Comparison of ENCODE assay signal across 19 cellular contexts in genomic region chr11:94674005-94674491, GRCh38.
DNase-seq lines count a peak whose midpoint lies in the region; ATAC-seq and TF ChIP-seq lines count a peak whose summit lies in the region.
"Had no signal": no experiment of that assay in that cellular context is flagged by ENCODE, and none has a peak within 500 bp of the region (broad histone marks: within the 10 kb centered on the region; RNA-seq: fewer than 3 reads in every experiment).

No MANE protein-coding gene starts in this region.

- ATAC-seq in foreskin keratinocyte (peak; percentile 39), GM21381 (IDR thresholded peaks at IDR 0.05; ENCODE audit: unreplicated experiment) (no peak)
- ATAC-seq: activated CD8-positive, alpha-beta T cell treated with anti-CD3 and anti-CD28 coated beads, Interleukin-2, amount 10 ng/mL, durations not matched to agents 7 days and 5 days; activated T-cell treated with anti-CD3 and anti-CD28 coated beads, Interleukin-2, amount 50 U/mL, for 72 hours; left lung; upper lobe of right lung; WTC11 had no signal

- no peak overlapping the region for H3K4me3 ChIP-seq in breast epithelium
- H3K4me3 ChIP-seq: cardiac muscle cell, left lung, upper lobe of right lung had no signal

- H3K36me3 Mint-ChIP-seq in MCF 10A (ENCODE audit: insufficient read depth, unreplicated experiment): no peaks in the 10 kb centered on the region
- H3K36me3 Mint-ChIP-seq in type B pancreatic cell: no peaks in the 10 kb centered on the region
- H3K36me3 Mint-ChIP-seq: activated naive CD8-positive, alpha-beta T cell treated with anti-CD3 and anti-CD28 coated beads, Interleukin-2, amount 10 ng/mL, durations not matched to agents 7 days and 5 days had no signal

- H3K4me1 Mint-ChIP-seq in MCF 10A (ENCODE audit: insufficient read depth, unreplicated experiment) (peaks cover 36% of the 10 kb centered on the region), type B pancreatic cell (ENCODE audit: unreplicated experiment) (no peaks in the 10 kb centered on the region)
- H3K4me1 Mint-ChIP-seq: activated naive CD8-positive, alpha-beta T cell treated with anti-CD3 and anti-CD28 coated beads, Interleukin-2, amount 10 ng/mL, durations not matched to agents 7 days and 5 days had no signal

- intact Hi-C loops in MCF 10A (cut with micrococcal nuclease): no loop called here
- intact Hi-C loops in breast epithelium (cut with DNase I; ENCODE audit: low total_unique reads): no loop called here

- TF ChIP-seq POLR2A in breast epithelium (IDR thresholded peaks at IDR 0.05): no peak

- H3K9me3 Mint-ChIP-seq in MCF 10A (ENCODE audit: unreplicated experiment): no peaks in the 10 kb centered on the region
- H3K9me3 Mint-ChIP-seq in type B pancreatic cell: peaks cover 7% of the 10 kb centered on the region
- H3K9me3 Mint-ChIP-seq: activated naive CD8-positive, alpha-beta T cell treated with anti-CD3 and anti-CD28 coated beads, Interleukin-2, amount 10 ng/mL, durations not matched to agents 7 days and 5 days; activated T-cell treated with anti-CD3 and anti-CD28 coated beads, Interleukin-2, amount 50 U/mL, for 72 hours had no signal

- no TSS peak for BruUV-seq in MCF 10A (replicated peaks; lab: Mats Ljungman, UMichigan)

- POLR2A ChIA-PET in MCF 10A (lab: Yijun Ruan, JAX): interaction anchor here (0.6 to 1.4 kb wide), 3 partner anchors 27 to 102 kb away, joined by 3 to 4 read pairs (median 4); no protein-coding TSS in a partner anchor

- H3K27ac Mint-ChIP-seq in MCF 10A (ENCODE audit: low read depth, unreplicated experiment): no peak overlapping the region
- no peak overlapping the region for H3K27ac Mint-ChIP-seq in type B pancreatic cell
- H3K27ac Mint-ChIP-seq: activated CD8-positive, alpha-beta T cell treated with anti-CD3 and anti-CD28 coated beads, Interleukin-2, amount 10 ng/mL, durations not matched to agents 7 days and 5 days; activated naive CD8-positive, alpha-beta T cell treated with anti-CD3 and anti-CD28 coated beads, Interleukin-2, amount 10 ng/mL, durations not matched to agents 7 days and 5 days; activated T-cell treated with anti-CD3 and anti-CD28 coated beads, Interleukin-2, amount 50 U/mL, for 72 hours; WTC11 had no signal

- H3K4me1 ChIP-seq in breast epithelium (no peaks in the 10 kb centered on the region), foreskin keratinocyte (peaks cover 54% of the 10 kb centered on the region)
- H3K4me1 ChIP-seq: left lung, upper lobe of right lung had no signal

- H3K4me3 Mint-ChIP-seq in MCF 10A (ENCODE audit: unreplicated experiment): no peak overlapping the region
- H3K4me3 Mint-ChIP-seq in type B pancreatic cell: no peak overlapping the region
- H3K4me3 Mint-ChIP-seq: activated CD8-positive, alpha-beta T cell treated with anti-CD3 and anti-CD28 coated beads, Interleukin-2, amount 10 ng/mL, durations not matched to agents 7 days and 5 days; activated naive CD8-positive, alpha-beta T cell treated with anti-CD3 and anti-CD28 coated beads, Interleukin-2, amount 10 ng/mL, durations not matched to agents 7 days and 5 days; activated T-cell treated with anti-CD3 and anti-CD28 coated beads, Interleukin-2, amount 50 U/mL, for 72 hours; WTC11 had no signal

- peaks cover 0 to 7% of the 10 kb centered on the region in 2 donors for H3K9me3 ChIP-seq in breast epithelium
- H3K9me3 ChIP-seq: upper lobe of right lung had no signal

- H3K27me3 ChIP-seq in breast epithelium (no peaks in the 10 kb centered on the region), foreskin keratinocyte (no peaks in the 10 kb centered on the region)
- H3K27me3 ChIP-seq: cardiac muscle cell, left lung, upper lobe of right lung had no signal

- H3K27me3 Mint-ChIP-seq in MCF 10A (ENCODE audit: insufficient read depth, unreplicated experiment): no peaks in the 10 kb centered on the region
- no peaks in the 10 kb centered on the region for H3K27me3 Mint-ChIP-seq in type B pancreatic cell
- H3K27me3 Mint-ChIP-seq: activated naive CD8-positive, alpha-beta T cell treated with anti-CD3 and anti-CD28 coated beads, Interleukin-2, amount 10 ng/mL, durations not matched to agents 7 days and 5 days had no signal

- TF ChIP-seq CTCF in MCF 10A (IDR thresholded peaks at IDR 0.05; ENCODE audit: unreplicated experiment): no peak
- TF ChIP-seq CTCF in breast epithelium (IDR thresholded peaks at IDR 0.05): no peak
- no peak for TF ChIP-seq CTCF in foreskin keratinocyte (conservative IDR thresholded peaks at IDR 0.05)
- no peak for TF ChIP-seq CTCF in type B pancreatic cell (conservative IDR thresholded peaks at IDR 0.05)

- peak; percentile 17 for DNase-seq in MCF 10A (ENCODE audit: unreplicated experiment)
- DNase-seq in breast epithelium (ENCODE audit: low spot score in 2 of 2): no peak
- DNase-seq in NCI-H446 (lab: John Stamatoyannopoulos, UW): peak; percentile 46 to 74
- peak; percentile 89 to 96 for DNase-seq in foreskin keratinocyte
- DNase-seq in type B pancreatic cell (ENCODE audit: extremely low spot score, unreplicated experiment): peak; percentile 22
- no peak for DNase-seq in NCI-H748 (lab: John Stamatoyannopoulos, UW; ENCODE audit: unreplicated experiment)
- no peak for DNase-seq in stimulated activated naive CD4-positive, alpha-beta T cell treated with Interleukin-2 at 50 U/mL for 16 hours (lab: John Stamatoyannopoulos, UW)
- DNase-seq: activated CD8-positive, alpha-beta T cell treated with anti-CD3 and anti-CD28 coated beads, Interleukin-2, amount 10 ng/mL, durations not matched to agents 7 days and 5 days; activated naive CD8-positive, alpha-beta T cell treated with anti-CD3 and anti-CD28 coated beads, Interleukin-2, amount 10 ng/mL, durations not matched to agents 7 days and 5 days; activated T-cell treated with anti-CD3 and anti-CD28 coated beads, Interleukin-2, amount 50 U/mL, for 72 hours; effector CD4-positive, alpha-beta T cell; left lung; NCI-H1694 treated with DMSO at 0.1 percent for 48 hours; stimulated activated naive CD4-positive, alpha-beta T cell; T-helper 1 cell; upper lobe of right lung had no signal

- H3K27ac ChIP-seq in breast epithelium: no peak overlapping the region
- H3K27ac ChIP-seq in foreskin keratinocyte: peak overlapping the region; percentile 70
- H3K27ac ChIP-seq: cardiac muscle cell, left lung, upper lobe of right lung had no signal

- no peaks in the 10 kb centered on the region for H3K36me3 ChIP-seq in breast epithelium
- H3K36me3 ChIP-seq: cardiac muscle cell, left lung, upper lobe of right lung had no signal

- CTCF ChIA-PET in MCF 10A (lab: Yijun Ruan, JAX): interaction anchor here (0.6 to 1.5 kb wide), 3 partner anchors 51 to 222 kb away, joined by 3 to 5 read pairs (median 4); no protein-coding TSS in a partner anchor

Comparison
In these comparisons a context has a peak if more than half of its experiments do, and no peak if none do; other contexts are left out.
1. DNase-seq: peak in MCF 10A (single experiment), NCI-H446 (2 of 2), foreskin keratinocyte (2 of 2) and type B pancreatic cell (single experiment); none in breast epithelium (0 of 2), NCI-H748 (single experiment) and stimulated activated naive CD4-positive, alpha-beta T cell treated with Interleukin-2 at 50 U/mL for 16 hours (single experiment).